10 cellular contexts compared by ENCODE assay signal in the genomic region with DNA sequence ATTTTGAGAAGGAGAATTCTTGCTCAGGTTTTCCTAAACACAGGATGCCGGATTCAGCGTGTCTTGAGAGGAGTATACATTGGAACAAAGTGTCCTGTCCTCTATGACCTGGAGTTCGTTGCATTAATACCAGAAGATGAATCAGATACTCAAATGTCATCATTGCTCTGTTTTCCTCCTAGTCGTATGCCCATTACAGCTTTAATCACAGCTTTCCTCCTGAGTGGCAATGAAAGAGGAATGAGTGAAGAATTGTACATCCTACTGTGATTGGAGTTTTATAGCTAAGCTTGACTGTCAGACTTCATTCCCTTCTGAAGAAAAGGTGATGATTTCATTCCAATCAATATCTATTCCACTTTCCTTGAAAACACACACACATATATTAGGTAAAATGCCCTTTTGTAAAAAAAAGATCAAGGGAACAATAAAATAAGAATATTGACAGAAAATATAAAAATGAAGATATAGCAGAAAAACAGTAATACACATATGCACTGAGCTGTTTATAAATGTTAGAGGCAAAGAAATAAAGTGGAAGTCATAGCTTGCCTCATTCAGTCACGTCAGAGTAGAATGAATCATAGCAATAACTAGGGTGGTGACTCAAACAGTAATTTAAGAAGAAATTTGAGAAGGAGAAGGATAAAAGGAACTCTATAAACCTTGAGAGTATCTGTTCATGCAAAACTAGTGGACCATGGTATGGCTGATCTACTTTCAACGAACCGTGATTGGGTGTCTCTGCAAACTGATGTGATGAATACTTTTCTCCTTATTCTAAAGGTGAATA.
DNase-seq lines count a peak whose midpoint lies in the region; ATAC-seq and TF ChIP-seq lines count a peak whose summit lies in the region.
"Had no signal": no experiment of that assay in that cellular context is flagged by ENCODE, and none has a peak within 500 bp of the region (broad histone marks: within the 10 kb centered on the region; RNA-seq: fewer than 3 reads in every experiment).

No MANE protein-coding gene starts in this region.

- H3K27ac ChIP-seq in GM23248 (peak overlapping the region; percentile 85), RWPE2 (ENCODE audit: poor library complexity, severe bottlenecking) (peak overlapping the region; percentile 90), sigmoid colon (no peak overlapping the region), spleen (no peak overlapping the region)

- no peaks in the 10 kb centered on the region for H3K79me2 ChIP-seq in GM23248 (ENCODE audit: insufficient read depth)

- TF ChIP-seq EP300 in sigmoid colon (IDR thresholded peaks at IDR 0.05), result no peak

- H3K4me3 ChIP-seq in GM23248 (peak overlapping the region; percentile 60), RWPE2 (ENCODE audit: severe bottlenecking) (no peak overlapping the region), skeletal muscle satellite cell (ENCODE audit: low read length) (peak overlapping the region; percentile 26), sigmoid colon (no peak overlapping the region), spleen (no peak overlapping the region)

- H3K27me3 Mint-ChIP-seq in activated T-helper 2 cell treated with anti-CD3 and anti-CD28 coated beads, Interferon-gamma antibody, Interleukin-2, Interleukin-4, amounts not matched to agents 10 μg/mL and 5 μg/mL and 100 μg/mL, durations not matched to agents 14 hours and 24 hours and 36 hours (ENCODE audit: low read depth), result no peaks in the 10 kb centered on the region

- H3K9ac ChIP-seq in GM23248 (peak overlapping the region; percentile 59), skeletal muscle satellite cell (ENCODE audit: low read depth, low read length) (peak overlapping the region; percentile 86)

- H3K36me3 ChIP-seq in GM23248 (ENCODE audit: low read depth) (no peaks in the 10 kb centered on the region), RWPE2 (ENCODE audit: low read depth) (no peaks in the 10 kb centered on the region), skeletal muscle satellite cell (ENCODE audit: insufficient read depth, low read length) (no peaks in the 10 kb centered on the region), sigmoid colon (no peaks in the 10 kb centered on the region), spleen (no peaks in the 10 kb centered on the region)

- TF ChIP-seq CTCF in RWPE2 (IDR thresholded peaks at IDR 0.05; ENCODE audit: poor library complexity, severe bottlenecking) (no peak), sigmoid colon (IDR thresholded peaks at IDR 0.05) (no peak), spleen (IDR thresholded peaks at IDR 0.05 in 8 of 11, conservative IDR thresholded peaks at IDR 0.05 in 3 of 11) (no peak)

- no peaks in the 10 kb centered on the region for H4K20me1 ChIP-seq in GM23248 (ENCODE audit: insufficient read depth)

- H3K4me3 Mint-ChIP-seq in activated T-helper 2 cell treated with anti-CD3 and anti-CD28 coated beads, Interferon-gamma antibody, Interleukin-2, Interleukin-4, amounts not matched to agents 10 μg/mL and 5 μg/mL and 100 μg/mL, durations not matched to agents 14 hours and 24 hours and 36 hours (ENCODE audit: low read depth), result no peak overlapping the region
- H3K4me3 Mint-ChIP-seq: activated B cell treated with CpG ODN at 0.5 μM for 24 hours had no signal

- H3K4me1 ChIP-seq in GM23248 (ENCODE audit: insufficient read depth), result peaks cover 15% of the 10 kb centered on the region
- H3K4me1 ChIP-seq in RWPE2 (ENCODE audit: insufficient read depth, poor library complexity, severe bottlenecking), result peaks cover 30% of the 10 kb centered on the region
- peaks cover 26% of the 10 kb centered on the region for H3K4me1 ChIP-seq in skeletal muscle satellite cell (ENCODE audit: control insufficient read depth, insufficient read depth, low read length)
- no peaks in the 10 kb centered on the region for H3K4me1 ChIP-seq in sigmoid colon
- peaks cover 0 to 8% (median 2%) of the 10 kb centered on the region in 6 donors for H3K4me1 ChIP-seq in spleen

- H3K9me2 ChIP-seq in GM23248 (ENCODE audit: insufficient read depth), result no peaks in the 10 kb centered on the region

- H3K27me3 ChIP-seq in GM23248 (replicated peaks; ENCODE audit: insufficient read depth), result no peaks in the 10 kb centered on the region
- H3K27me3 ChIP-seq in RWPE2 (ENCODE audit: insufficient read depth, poor library complexity, severe bottlenecking), result no peaks in the 10 kb centered on the region
- no peaks in the 10 kb centered on the region for H3K27me3 ChIP-seq in skeletal muscle satellite cell (ENCODE audit: control insufficient read depth, insufficient read depth, low read length)
- H3K27me3 ChIP-seq in sigmoid colon, result no peaks in the 10 kb centered on the region
- no peaks in the 10 kb centered on the region for H3K27me3 ChIP-seq in spleen (replicated peaks in 1 of 7)

- intact Hi-C loops in activated T-helper 2 cell treated with anti-CD3 and anti-CD28 coated beads, Interferon-gamma antibody, Interleukin-2, Interleukin-4, amounts not matched to agents 10 μg/mL and 5 μg/mL and 100 μg/mL, durations not matched to agents 14 hours and 24 hours and 36 hours (cut with micrococcal nuclease), result no loop called here
- intact Hi-C loops in sigmoid colon (cut with DNase I) (no loop called here), spleen (cut with DNase I; ENCODE audit: low total_unique reads) (no loop called here)

- in situ Hi-C loops in GM23248 (cut with MboI), result no loop called here

- H3F3A ChIP-seq in GM23248 (ENCODE audit: insufficient read depth), result peaks cover 15% of the 10 kb centered on the region; the same call in 1 of the 2 replicates

- H3K36me3 Mint-ChIP-seq in activated T-helper 2 cell treated with anti-CD3 and anti-CD28 coated beads, Interferon-gamma antibody, Interleukin-2, Interleukin-4, amounts not matched to agents 10 μg/mL and 5 μg/mL and 100 μg/mL, durations not matched to agents 14 hours and 24 hours and 36 hours (ENCODE audit: low read depth), result no peaks in the 10 kb centered on the region

- no peak for TF ChIP-seq POLR2A in sigmoid colon (IDR thresholded peaks at IDR 0.05)
- TF ChIP-seq POLR2A in spleen (IDR thresholded peaks at IDR 0.05), result no peak

- peak overlapping the region; percentile 87 for H3K4me2 ChIP-seq in GM23248 (ENCODE audit: unreplicated experiment)
- H3K4me2 ChIP-seq in skeletal muscle satellite cell (ENCODE audit: low read length), result peak overlapping the region; percentile 69

- no peaks in the 10 kb centered on the region for H3K9me3 Mint-ChIP-seq in activated T-helper 2 cell treated with anti-CD3 and anti-CD28 coated beads, Interferon-gamma antibody, Interleukin-2, Interleukin-4, amounts not matched to agents 10 μg/mL and 5 μg/mL and 100 μg/mL, durations not matched to agents 14 hours and 24 hours and 36 hours
- H3K9me3 Mint-ChIP-seq: activated B cell treated with CpG ODN at 0.5 μM for 24 hours had no signal

- H3K4me1 Mint-ChIP-seq in activated T-helper 2 cell treated with anti-CD3 and anti-CD28 coated beads, Interferon-gamma antibody, Interleukin-2, Interleukin-4, amounts not matched to agents 10 μg/mL and 5 μg/mL and 100 μg/mL, durations not matched to agents 14 hours and 24 hours and 36 hours (ENCODE audit: low read depth), result no peaks in the 10 kb centered on the region

- peak overlapping the region; percentile 56 for H2AFZ ChIP-seq in GM23248

- peak; percentile 92 for ATAC-seq in RWPE2 (ENCODE audit: low read depth)

- H3K27ac Mint-ChIP-seq in activated T-helper 2 cell treated with anti-CD3 and anti-CD28 coated beads, Interferon-gamma antibody, Interleukin-2, Interleukin-4, amounts not matched to agents 10 μg/mL and 5 μg/mL and 100 μg/mL, durations not matched to agents 14 hours and 24 hours and 36 hours, result no peak overlapping the region
- H3K27ac Mint-ChIP-seq: activated B cell treated with CpG ODN at 0.5 μM for 24 hours had no signal

- peak; percentile 92 for DNase-seq in GM23248
- no peak for DNase-seq in RWPE2 (ENCODE audit: low spot score)
- peak; percentile 88 for DNase-seq in fibroblast of gingiva (ENCODE audit: low read depth)
- no peak for DNase-seq in UCSD-AML1 (lab: John Stamatoyannopoulos, UW; ENCODE audit: unreplicated experiment)
- DNase-seq in activated T-helper 2 cell treated with anti-CD3 and anti-CD28 coated beads, Interferon-gamma antibody, Interleukin-2, Interleukin-4, amounts not matched to agents 10 μg/mL and 5 μg/mL and 100 μg/mL, durations not matched to agents 14 hours and 24 hours and 36 hours (ENCODE audit: low spot score), result no peak
- no peak for DNase-seq in sigmoid colon
- DNase-seq in spleen, result no peak
- DNase-seq: activated B cell treated with CpG ODN at 0.5 μM for 24 hours, NCI-H524 had no signal

- 16 to 18% methylated on average over 7 of the region's 7 CpGs for WGBS in GM23248 (ENCODE audit: low coverage in 1 of 2, low lambda C conversion rate in 2 of 2, missing lambda C conversion rate in 2 of 2), 2 experiments
- WGBS in sigmoid colon, 2 donors, result 66 to 74% methylated on average over 7 of the region's 7 CpGs
- WGBS in spleen, 5 donors, result 70 to 83% (median 74%) methylated on average over 7 of the region's 7 CpGs

- H3K9me3 ChIP-seq in GM23248 (ENCODE audit: low read depth) (no peaks in the 10 kb centered on the region), RWPE2 (ENCODE audit: severe bottlenecking) (no peaks in the 10 kb centered on the region), skeletal muscle satellite cell (replicated peaks; ENCODE audit: low read length) (no peaks in the 10 kb centered on the region), sigmoid colon (no peaks in the 10 kb centered on the region), spleen (no peaks in the 10 kb centered on the region)

Comparison
In these comparisons a context has a peak if more than half of its experiments do, and no peak if none do; other contexts are left out.
1. DNase-seq: peak in GM23248 (single experiment) and fibroblast of gingiva (single experiment); none in RWPE2 (single experiment), UCSD-AML1 (single experiment), activated T-helper 2 cell treated with anti-CD3 and anti-CD28 coated beads, Interferon-gamma antibody, Interleukin-2, Interleukin-4, amounts not matched to agents 10 μg/mL and 5 μg/mL and 100 μg/mL, durations not matched to agents 14 hours and 24 hours and 36 hours (single experiment), sigmoid colon (single experiment) and spleen (single experiment).
2. H3K27ac ChIP-seq: peak in GM23248 (single experiment) and RWPE2 (single experiment); none in sigmoid colon (0 of 4) and spleen (0 of 8).
3. H3K4me3 ChIP-seq: peak in GM23248 (single experiment) and skeletal muscle satellite cell (single experiment); none in RWPE2 (single experiment), sigmoid colon (0 of 4) and spleen (0 of 8).